8 cellular contexts compared by ENCODE assay signal in genomic region chr3:42118762-42119361, GRCh38. TPM values are rescaled to one million over a fixed set of nuclear protein-coding genes. Genes with fewer than 3 reads are reported as not detected.
DNase-seq lines count a peak whose midpoint lies in the region; ATAC-seq and TF ChIP-seq lines count a peak whose summit lies in the region.

No MANE protein-coding gene starts in this region.

- no TSS peak for BruUV-seq in mammary epithelial cell (replicated peaks; lab: Mats Ljungman, UMichigan)

- ATAC-seq in GM18861 (IDR thresholded peaks at IDR 0.05; ENCODE audit: unreplicated experiment): peak; percentile 64
- ATAC-seq in HG02973 (IDR thresholded peaks at IDR 0.05; ENCODE audit: unreplicated experiment): peak; percentile 50
- ATAC-seq in lower lobe of right lung: peak; percentile 60 to 73

- H3K36me3 ChIP-seq in mammary epithelial cell (ENCODE audit: insufficient read depth, low read length): no peaks in the 10 kb centered on the region
- H3K36me3 ChIP-seq in lower lobe of right lung: no peaks in the 10 kb centered on the region

- H3K79me2 ChIP-seq in mammary epithelial cell (ENCODE audit: insufficient read depth, low read length): peaks cover 63% of the 10 kb centered on the region

- peak; percentile 43 to 62 for TF ChIP-seq CTCF in mammary epithelial cell (conservative IDR thresholded peaks at IDR 0.05 in 1 of 2, IDR thresholded peaks at IDR 0.05 in 1 of 2; ENCODE audit: extremely low read depth in 1 of 2, insufficient read depth in 1 of 2, low read depth in 1 of 2, low read length in 2 of 2)
- peak; percentile 41 for TF ChIP-seq CTCF in lower lobe of right lung (IDR thresholded peaks at IDR 0.05)

- no peak overlapping the region for H3K9ac ChIP-seq in mammary epithelial cell (ENCODE audit: insufficient read depth, low read length)

- intact Hi-C loops in mammary epithelial cell (cut with micrococcal nuclease) (loop anchor here (2.0 to 10.0 kb wide), 3 partner anchors 227 to 426 kb away; no protein-coding TSS in a partner anchor), lower lobe of right lung (cut with DNase I) (no loop called here)

- H3K27me3 ChIP-seq in mammary epithelial cell (ENCODE audit: insufficient read depth, low read length): no peaks in the 10 kb centered on the region
- no peaks in the 10 kb centered on the region for H3K27me3 ChIP-seq in lower lobe of right lung (ENCODE audit: low read depth)

- H3K9me3 ChIP-seq in mammary epithelial cell (replicated peaks; ENCODE audit: insufficient read depth, low read length) (no peaks in the 10 kb centered on the region), lower lobe of right lung (no peaks in the 10 kb centered on the region)

- no peaks in the 10 kb centered on the region for H4K20me1 ChIP-seq in mammary epithelial cell (ENCODE audit: insufficient read depth, low read length)

- H3K4me2 ChIP-seq in mammary epithelial cell (ENCODE audit: insufficient read depth, low read depth, low read length): no peak overlapping the region

- DNase-seq in COR-L47 (lab: John Stamatoyannopoulos, UW): peak; percentile 5
- peak; percentile 39 to 82 for DNase-seq in NCI-H526 (lab: John Stamatoyannopoulos, UW)
- DNase-seq in mammary epithelial cell: peak; percentile 66
- DNase-seq in lower lobe of right lung: no peak
- DNase-seq in middle frontal gyrus (ENCODE audit: extremely low spot score, low spot score): no peak
- no peak for DNase-seq in central memory CD4-positive, alpha-beta T cell

- dilution Hi-C loops in mammary epithelial cell (cut with HindIII; ENCODE audit: low sequenced_read_pairs): loop anchor here (25.0 kb wide), 1 partner anchor 318 kb away; no protein-coding TSS in a partner anchor

- 75% methylated on average over 2 of the region's 2 CpGs for WGBS in mammary epithelial cell (ENCODE audit: low coverage, missing lambda C conversion rate)

- CTCF ChIA-PET in mammary epithelial cell (lab: Charles Lee; ENCODE audit: low non-redundant PET): interaction anchor here (1.3 to 2.0 kb wide), 2 partner anchors 72 kb away, joined by 7 to 29 read pairs; no protein-coding TSS in a partner anchor

- peak overlapping the region; percentile 30 for H3K27ac ChIP-seq in mammary epithelial cell (ENCODE audit: insufficient read depth, low read depth, low read length)
- H3K27ac ChIP-seq in lower lobe of right lung: peak overlapping the region; percentile 14

- in situ Hi-C loops in mammary epithelial cell (cut with MboI; ENCODE audit: low sequenced_read_pairs in 2 of 2): no loop called here

- H2AFZ ChIP-seq in mammary epithelial cell (ENCODE audit: low read depth, low read length): no peak overlapping the region

- H3K4me1 ChIP-seq in mammary epithelial cell (ENCODE audit: insufficient read depth, low read length): peaks cover 73% of the 10 kb centered on the region
- peaks cover 80% of the 10 kb centered on the region for H3K4me1 ChIP-seq in lower lobe of right lung

- H3K4me3 ChIP-seq in mammary epithelial cell (replicated peaks in 1 of 3; ENCODE audit: insufficient read depth in 1 of 3, low read depth in 2 of 3, low read length in 3 of 3) (no peak overlapping the region), lower lobe of right lung (no peak overlapping the region)

RNA-seq across cellular contexts. Expression of gene TRAK1, which starts 27.7 kb away (rescaled TPM):
- total RNA-seq in mammary epithelial cell (10 to 100 TPM; 64.5 to 67.2 TPM), lower lobe of right lung (50.6 TPM)
- polyA plus RNA-seq in mammary epithelial cell: 36.6 TPM
- 56.6 TPM for polyA minus RNA-seq in mammary epithelial cell

Comparison
In these comparisons a context has a peak if more than half of its experiments do, and no peak if none do; other contexts are left out.
1. DNase-seq: peak in COR-L47 (single experiment), NCI-H526 (2 of 2) and mammary epithelial cell (single experiment); none in lower lobe of right lung (single experiment), middle frontal gyrus (single experiment) and central memory CD4-positive, alpha-beta T cell (single experiment).
2. Peak in every context shown above with its lines, with median percentiles within 50 percentile points of each other: ATAC-seq.